In genomic region chr17:1438593-1439083, GRCh38 we compare ENCODE assay signal across 11 cellular contexts. TPM values are rescaled to one million over a fixed set of nuclear protein-coding genes. Genes with fewer than 3 reads are reported as not detected.
DNase-seq lines count a peak whose midpoint lies in the region; ATAC-seq and TF ChIP-seq lines count a peak whose summit lies in the region.
"Had no signal": no experiment of that assay in that cellular context is flagged by ENCODE, and none has a peak within 500 bp of the region (broad histone marks: within the 10 kb centered on the region; RNA-seq: fewer than 3 reads in every experiment).

No MANE protein-coding gene starts in this region.

- intact Hi-C loops in posterior vena cava (cut with DNase I) (no loop called here), vagina (cut with DNase I) (no loop called here)

- TF ChIP-seq POLR2A in vagina (IDR thresholded peaks at IDR 0.05), result no peak

- DNase-seq in EH (ENCODE audit: low read depth), result peak; percentile 88
- DNase-seq in foreskin fibroblast, result peak; percentile 40 to 55
- DNase-seq in renal cortical epithelial cell (ENCODE audit: low read depth), result peak; percentile 51
- DNase-seq in posterior vena cava (ENCODE audit: low spot score), result no peak
- DNase-seq in vagina (ENCODE audit: extremely low spot score in 2 of 2), result no peak
- no peak for DNase-seq in NCI-H82 treated with DMSO at 0.1 percent for 48 hours (lab: John Stamatoyannopoulos, UW; ENCODE audit: unreplicated experiment)
- DNase-seq: Calu3, mucosa of descending colon, NCI-H2081 had no signal

- H3K4me3 ChIP-seq in foreskin fibroblast (ENCODE audit: low read depth in 1 of 2, low read length in 2 of 2) (no peak overlapping the region), vagina (no peak overlapping the region)
- H3K4me3 ChIP-seq: mucosa of descending colon had no signal

- ATAC-seq in SK-N-SH treated with all-trans-retinoic acid at 6 μM for 48 hours (peak; percentile 81), GM18873 (IDR thresholded peaks at IDR 0.05; ENCODE audit: low FRiP score, unreplicated experiment) (no peak)
- ATAC-seq: mucosa of descending colon had no signal

- no peak overlapping the region for H3K27ac ChIP-seq in vagina

- H3K36me3 ChIP-seq in vagina, result no peaks in the 10 kb centered on the region

- no peaks in the 10 kb centered on the region for H3K27me3 ChIP-seq in vagina

- H3K9me3 ChIP-seq in vagina, result no peaks in the 10 kb centered on the region
- H3K9me3 ChIP-seq: mucosa of descending colon had no signal

- TF ChIP-seq CTCF in foreskin fibroblast (IDR thresholded peaks at IDR 0.05; ENCODE audit: low read depth, low read length) (no peak), vagina (IDR thresholded peaks at IDR 0.05) (no peak)

- peaks cover 20% of the 10 kb centered on the region for H3K4me1 ChIP-seq in vagina

TF ChIP-seq in SK-N-SH treated with all-trans-retinoic acid at 6 μM for 48 hours, 23 proteins besides CTCF, POLR2A, EP300 and RAD21:
- TF ChIP-seq ZFP3 (CRISPR knock-in tag; IDR thresholded peaks at IDR 0.05) (no peak), ZNF565 (CRISPR knock-in tag; conservative IDR thresholded peaks at IDR 0.05; ENCODE audit: low read depth) (no peak), PPARA (CRISPR knock-in tag; IDR thresholded peaks at IDR 0.05; ENCODE audit: borderline replicate concordance) (no peak), ESRRG (CRISPR knock-in tag; IDR thresholded peaks at IDR 0.05) (no peak), SNAI2 (CRISPR knock-in tag; IDR thresholded peaks at IDR 0.05) (no peak), ZNF8 (CRISPR knock-in tag; IDR thresholded peaks at IDR 0.05) (no peak), ISL1 (CRISPR knock-in tag; IDR thresholded peaks at IDR 0.05) (no peak), ZNF70 (CRISPR knock-in tag; IDR thresholded peaks at IDR 0.05) (no peak), RARB (CRISPR knock-in tag; IDR thresholded peaks at IDR 0.05) (no peak), ARNTL (CRISPR knock-in tag; IDR thresholded peaks at IDR 0.05; ENCODE audit: borderline replicate concordance, low read depth) (no peak)
- TF ChIP-seq, protein P1, sequence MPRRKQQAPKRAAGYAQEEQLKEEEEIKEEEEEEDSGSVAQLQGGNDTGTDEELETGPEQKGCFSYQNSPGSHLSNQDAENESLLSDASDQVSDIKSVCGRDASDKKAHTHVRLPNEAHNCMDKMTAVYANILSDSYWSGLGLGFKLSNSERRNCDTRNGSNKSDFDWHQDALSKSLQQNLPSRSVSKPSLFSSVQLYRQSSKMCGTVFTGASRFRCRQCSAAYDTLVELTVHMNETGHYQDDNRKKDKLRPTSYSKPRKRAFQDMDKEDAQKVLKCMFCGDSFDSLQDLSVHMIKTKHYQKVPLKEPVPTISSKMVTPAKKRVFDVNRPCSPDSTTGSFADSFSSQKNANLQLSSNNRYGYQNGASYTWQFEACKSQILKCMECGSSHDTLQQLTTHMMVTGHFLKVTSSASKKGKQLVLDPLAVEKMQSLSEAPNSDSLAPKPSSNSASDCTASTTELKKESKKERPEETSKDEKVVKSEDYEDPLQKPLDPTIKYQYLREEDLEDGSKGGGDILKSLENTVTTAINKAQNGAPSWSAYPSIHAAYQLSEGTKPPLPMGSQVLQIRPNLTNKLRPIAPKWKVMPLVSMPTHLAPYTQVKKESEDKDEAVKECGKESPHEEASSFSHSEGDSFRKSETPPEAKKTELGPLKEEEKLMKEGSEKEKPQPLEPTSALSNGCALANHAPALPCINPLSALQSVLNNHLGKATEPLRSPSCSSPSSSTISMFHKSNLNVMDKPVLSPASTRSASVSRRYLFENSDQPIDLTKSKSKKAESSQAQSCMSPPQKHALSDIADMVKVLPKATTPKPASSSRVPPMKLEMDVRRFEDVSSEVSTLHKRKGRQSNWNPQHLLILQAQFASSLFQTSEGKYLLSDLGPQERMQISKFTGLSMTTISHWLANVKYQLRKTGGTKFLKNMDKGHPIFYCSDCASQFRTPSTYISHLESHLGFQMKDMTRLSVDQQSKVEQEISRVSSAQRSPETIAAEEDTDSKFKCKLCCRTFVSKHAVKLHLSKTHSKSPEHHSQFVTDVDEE (CRISPR knock-in tag; IDR thresholded peaks at IDR 0.05), result no peak
- TF ChIP-seq, protein P2, sequence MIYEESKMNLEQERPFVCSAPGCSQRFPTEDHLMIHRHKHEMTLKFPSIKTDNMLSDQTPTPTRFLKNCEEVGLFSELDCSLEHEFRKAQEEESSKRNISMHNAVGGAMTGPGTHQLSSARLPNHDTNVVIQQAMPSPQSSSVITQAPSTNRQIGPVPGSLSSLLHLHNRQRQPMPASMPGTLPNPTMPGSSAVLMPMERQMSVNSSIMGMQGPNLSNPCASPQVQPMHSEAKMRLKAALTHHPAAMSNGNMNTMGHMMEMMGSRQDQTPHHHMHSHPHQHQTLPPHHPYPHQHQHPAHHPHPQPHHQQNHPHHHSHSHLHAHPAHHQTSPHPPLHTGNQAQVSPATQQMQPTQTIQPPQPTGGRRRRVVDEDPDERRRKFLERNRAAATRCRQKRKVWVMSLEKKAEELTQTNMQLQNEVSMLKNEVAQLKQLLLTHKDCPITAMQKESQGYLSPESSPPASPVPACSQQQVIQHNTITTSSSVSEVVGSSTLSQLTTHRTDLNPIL (CRISPR knock-in tag; IDR thresholded peaks at IDR 0.05; ENCODE audit: low read depth), result no peak
- TF ChIP-seq, protein P3, sequence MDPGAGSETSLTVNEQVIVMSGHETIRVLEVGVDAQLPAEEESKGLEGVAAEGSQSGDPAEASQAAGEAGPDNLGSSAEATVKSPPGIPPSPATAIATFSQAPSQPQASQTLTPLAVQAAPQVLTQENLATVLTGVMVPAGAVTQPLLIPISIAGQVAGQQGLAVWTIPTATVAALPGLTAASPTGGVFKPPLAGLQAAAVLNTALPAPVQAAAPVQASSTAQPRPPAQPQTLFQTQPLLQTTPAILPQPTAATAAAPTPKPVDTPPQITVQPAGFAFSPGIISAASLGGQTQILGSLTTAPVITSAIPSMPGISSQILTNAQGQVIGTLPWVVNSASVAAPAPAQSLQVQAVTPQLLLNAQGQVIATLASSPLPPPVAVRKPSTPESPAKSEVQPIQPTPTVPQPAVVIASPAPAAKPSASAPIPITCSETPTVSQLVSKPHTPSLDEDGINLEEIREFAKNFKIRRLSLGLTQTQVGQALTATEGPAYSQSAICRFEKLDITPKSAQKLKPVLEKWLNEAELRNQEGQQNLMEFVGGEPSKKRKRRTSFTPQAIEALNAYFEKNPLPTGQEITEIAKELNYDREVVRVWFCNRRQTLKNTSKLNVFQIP (CRISPR knock-in tag; IDR thresholded peaks at IDR 0.05; ENCODE audit: borderline replicate concordance, low read depth), result no peak
- TF ChIP-seq, protein P4, sequence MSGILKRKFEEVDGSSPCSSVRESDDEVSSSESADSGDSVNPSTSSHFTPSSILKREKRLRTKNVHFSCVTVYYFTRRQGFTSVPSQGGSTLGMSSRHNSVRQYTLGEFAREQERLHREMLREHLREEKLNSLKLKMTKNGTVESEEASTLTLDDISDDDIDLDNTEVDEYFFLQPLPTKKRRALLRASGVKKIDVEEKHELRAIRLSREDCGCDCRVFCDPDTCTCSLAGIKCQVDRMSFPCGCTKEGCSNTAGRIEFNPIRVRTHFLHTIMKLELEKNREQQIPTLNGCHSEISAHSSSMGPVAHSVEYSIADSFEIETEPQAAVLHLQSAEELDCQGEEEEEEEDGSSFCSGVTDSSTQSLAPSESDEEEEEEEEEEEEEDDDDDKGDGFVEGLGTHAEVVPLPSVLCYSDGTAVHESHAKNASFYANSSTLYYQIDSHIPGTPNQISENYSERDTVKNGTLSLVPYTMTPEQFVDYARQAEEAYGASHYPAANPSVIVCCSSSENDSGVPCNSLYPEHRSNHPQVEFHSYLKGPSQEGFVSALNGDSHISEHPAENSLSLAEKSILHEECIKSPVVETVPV (CRISPR knock-in tag; IDR thresholded peaks at IDR 0.05), result no peak
TF ChIP-seq in SK-N-SH treated with all-trans-retinoic acid at 6 μM for 48 hours: peak in this region for 0.

RNA-seq across cellular contexts. Expression of gene CRK, which starts 17.4 kb away (rescaled TPM):
- total RNA-seq in renal cortical epithelial cell, result 159 and 234 TPM in 2 replicates
- total RNA-seq in posterior vena cava, result 10 to 100 TPM; 56.6 to 58.0 TPM
- 57.5 TPM for total RNA-seq in vagina

RNA-seq across cellular contexts. Expression of gene YWHAE, which starts 38.6 kb away (rescaled TPM):
- total RNA-seq in renal cortical epithelial cell (615 and 1,023 TPM in 2 replicates), posterior vena cava (100 to 1,000 TPM; 274 to 306 TPM), vagina (487 TPM)

RNA-seq across cellular contexts. Expression of gene MYO1C, which starts 53.8 kb away (rescaled TPM):
- 214 and 355 TPM in 2 replicates for total RNA-seq in renal cortical epithelial cell
- total RNA-seq in posterior vena cava, result 100 to 1,000 TPM; 270 to 381 TPM
- 118 TPM for total RNA-seq in vagina

Comparison
In these comparisons a context has a peak if more than half of its experiments do, and no peak if none do; other contexts are left out.
1. DNase-seq: peak in EH (single experiment), foreskin fibroblast (2 of 2) and renal cortical epithelial cell (single experiment); none in posterior vena cava (single experiment), vagina (0 of 2) and NCI-H82 treated with DMSO at 0.1 percent for 48 hours (single experiment).